18 cellular contexts compared by ENCODE assay signal in the genomic region with DNA sequence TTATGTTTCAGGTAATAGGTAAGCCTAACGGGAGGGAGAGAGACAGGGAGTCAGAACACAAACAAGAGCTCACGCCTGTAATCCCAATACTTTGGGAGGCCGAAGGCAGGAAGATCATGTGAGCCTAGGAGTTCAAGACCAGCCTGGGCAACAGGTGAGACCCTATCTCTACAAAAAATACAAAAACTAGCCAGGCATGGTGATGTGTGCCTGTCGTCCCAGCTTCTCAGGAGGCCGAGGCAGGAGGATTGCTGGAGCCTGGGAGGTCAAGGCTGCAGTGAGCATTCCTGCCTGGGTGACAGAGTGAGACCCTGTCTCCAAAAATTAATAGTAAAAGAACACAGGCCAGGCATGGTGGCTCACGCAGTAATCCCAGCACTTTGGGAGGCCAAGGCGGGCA. TPM values are rescaled to one million over a fixed set of nuclear protein-coding genes. Genes with fewer than 3 reads are reported as not detected.
DNase-seq lines count a peak whose midpoint lies in the region; ATAC-seq and TF ChIP-seq lines count a peak whose summit lies in the region.
"Had no signal": no experiment of that assay in that cellular context is flagged by ENCODE, and none has a peak within 500 bp of the region (broad histone marks: within the 10 kb centered on the region; RNA-seq: fewer than 3 reads in every experiment).

No MANE protein-coding gene starts in this region.

- 83 to 87% methylated on average over 6 to 7 of the region's 7 CpGs for WGBS in endodermal cell (ENCODE audit: insufficient coverage in 1 of 2, insufficient read length in 1 of 2), 2 experiments
- WGBS in psoas muscle, 3 donors, result 77 to 88% (median 83%) methylated on average over 7 of the region's 7 CpGs

- H2AFZ ChIP-seq in KMS-11 (ENCODE audit: low read depth), result no peak overlapping the region

- H3K9me3 ChIP-seq in endodermal cell (ENCODE audit: control insufficient read depth, low read length), result no peaks in the 10 kb centered on the region
- H3K9me3 ChIP-seq in psoas muscle, result no peaks in the 10 kb centered on the region

- H3K36me3 ChIP-seq in KMS-11 (ENCODE audit: insufficient read depth) (no peaks in the 10 kb centered on the region; the same call in 1 of the 2 replicates), endodermal cell (ENCODE audit: control insufficient read depth, insufficient read depth, low read length) (peaks cover 71% of the 10 kb centered on the region), psoas muscle (ENCODE audit: insufficient read depth in 1 of 2, low read depth in 1 of 2) (peaks cover 0 to 11% of the 10 kb centered on the region in 2 donors)

- H3K9ac ChIP-seq in KMS-11, result no peak overlapping the region
- H3K9ac ChIP-seq in endodermal cell (ENCODE audit: extremely low read depth, low read length, poor library complexity, severe bottlenecking), result no peak overlapping the region

- H3K27me3 Mint-ChIP-seq in activated naive CD4-positive, alpha-beta T cell treated with anti-CD3 and anti-CD28 coated beads, Interleukin-2, amount 50 U/mL, for 24 hours, result no peaks in the 10 kb centered on the region
- H3K27me3 Mint-ChIP-seq in endodermal cell (ENCODE audit: insufficient read depth), result no peaks in the 10 kb centered on the region
- H3K27me3 Mint-ChIP-seq: activated B cell treated with CpG ODN at 0.5 μM for 24 hours, naive B cell had no signal

- DNase-seq in activated naive CD4-positive, alpha-beta T cell treated with anti-CD3 and anti-CD28 coated beads, Interleukin-2, amount 50 U/mL, for 72 hours (ENCODE audit: low spot score in 2 of 2), result no peak
- DNase-seq in endodermal cell (no peak), psoas muscle (no peak), SIG-M5 treated with dmso at 0.1 percent for 504 hours (lab: John Stamatoyannopoulos, UW; ENCODE audit: unreplicated experiment) (no peak)
- DNase-seq in stimulated activated naive CD8-positive, alpha-beta T cell treated with anti-CD3 and anti-CD28 coated beads, Interleukin-15, Interleukin-2, amounts not matched to agents 100 U/mL and 50 U/mL, for 24 hours, result no peak
- no peak for DNase-seq in stimulated activated naive CD4-positive, alpha-beta T cell (lab: John Stamatoyannopoulos, UW)
- DNase-seq: activated B cell treated with CpG ODN at 0.5 μM for 24 hours, cortex of kidney, left cardiac atrium, mesenchymal stem cell, naive B cell, NCI-H146, NCI-H2171, NCI-H526 had no signal

- no peaks in the 10 kb centered on the region for H3K9me3 Mint-ChIP-seq in activated naive CD4-positive, alpha-beta T cell treated with anti-CD3 and anti-CD28 coated beads, Interleukin-2, amount 50 U/mL, for 24 hours
- H3K9me3 Mint-ChIP-seq in activated naive CD4-positive, alpha-beta T cell treated with anti-CD3 and anti-CD28 coated beads, Interleukin-2, amount 50 U/mL, for 72 hours, result no peaks in the 10 kb centered on the region
- no peaks in the 10 kb centered on the region for H3K9me3 Mint-ChIP-seq in endodermal cell
- H3K9me3 Mint-ChIP-seq: activated B cell treated with CpG ODN at 0.5 μM for 24 hours; activated T-helper 2 cell treated with anti-CD3 and anti-CD28 coated beads, Interferon-gamma antibody, Interleukin-2, Interleukin-4, amounts not matched to agents 10 μg/mL and 5 μg/mL and 100 μg/mL, durations not matched to agents 14 hours and 24 hours and 36 hours; naive B cell had no signal

- H3K27me3 ChIP-seq in KMS-11 (ENCODE audit: insufficient read depth, low read depth) (no peaks in the 10 kb centered on the region), endodermal cell (ENCODE audit: control insufficient read depth, insufficient read depth, low read length, poor library complexity, severe bottlenecking) (no peaks in the 10 kb centered on the region), psoas muscle (ENCODE audit: insufficient read depth in 3 of 3, low read length in 2 of 3) (no peaks in the 10 kb centered on the region)

- H3K36me3 Mint-ChIP-seq in activated naive CD4-positive, alpha-beta T cell treated with anti-CD3 and anti-CD28 coated beads, Interleukin-2, amount 50 U/mL, for 24 hours, result peaks cover 2% of the 10 kb centered on the region
- H3K36me3 Mint-ChIP-seq in activated naive CD4-positive, alpha-beta T cell treated with anti-CD3 and anti-CD28 coated beads, Interleukin-2, amount 50 U/mL, for 72 hours, result no peaks in the 10 kb centered on the region
- H3K36me3 Mint-ChIP-seq in endodermal cell (ENCODE audit: low read depth), result peaks cover 31% of the 10 kb centered on the region

- H3K27ac ChIP-seq in KMS-11 (peak overlapping the region; percentile 51; the same call in 1 of the 2 replicates), endodermal cell (ENCODE audit: low read depth, low read length) (no peak overlapping the region), psoas muscle (peak overlapping the region; percentile 19)
- H3K27ac ChIP-seq: C4-2B had no signal

- ATAC-seq in activated naive CD4-positive, alpha-beta T cell treated with anti-CD3 and anti-CD28 coated beads, Interleukin-2, amount 50 U/mL, for 72 hours, result no peak
- no peak for ATAC-seq in psoas muscle
- ATAC-seq in stimulated activated naive CD8-positive, alpha-beta T cell treated with anti-CD3 and anti-CD28 coated beads, Interleukin-15, Interleukin-2, amounts not matched to agents 100 U/mL and 50 U/mL, for 24 hours, result no peak
- ATAC-seq: left cardiac atrium had no signal

- intact Hi-C loops in psoas muscle (cut with DNase I), result no loop called here

- TF ChIP-seq CTCF in KMS-11 (conservative IDR thresholded peaks at IDR 0.05; ENCODE audit: low read depth, low read length) (no peak), endodermal cell (conservative IDR thresholded peaks at IDR 0.05) (no peak), psoas muscle (IDR thresholded peaks at IDR 0.05) (no peak)

- H3K4me1 ChIP-seq in KMS-11 (ENCODE audit: low read depth, poor library complexity, severe bottlenecking), result peaks cover 92% of the 10 kb centered on the region
- H3K4me1 ChIP-seq in endodermal cell (ENCODE audit: control insufficient read depth, insufficient read depth, low read length), result no peaks in the 10 kb centered on the region
- peaks cover 83% of the 10 kb centered on the region for H3K4me1 ChIP-seq in psoas muscle

- peaks cover 71% of the 10 kb centered on the region for H3K4me1 Mint-ChIP-seq in activated naive CD4-positive, alpha-beta T cell treated with anti-CD3 and anti-CD28 coated beads, Interleukin-2, amount 50 U/mL, for 24 hours
- peaks cover 33% of the 10 kb centered on the region for H3K4me1 Mint-ChIP-seq in endodermal cell

- H4K20me1 ChIP-seq in KMS-11 (ENCODE audit: insufficient read depth), result peaks cover 79% of the 10 kb centered on the region

- peaks cover 100% of the 10 kb centered on the region for H3K79me2 ChIP-seq in KMS-11 (ENCODE audit: insufficient read depth, low read depth)

- peak overlapping the region; percentile 15 for H3K4me3 Mint-ChIP-seq in activated naive CD4-positive, alpha-beta T cell treated with anti-CD3 and anti-CD28 coated beads, Interleukin-2, amount 50 U/mL, for 24 hours
- H3K4me3 Mint-ChIP-seq in endodermal cell, result no peak overlapping the region
- H3K4me3 Mint-ChIP-seq: activated B cell treated with CpG ODN at 0.5 μM for 24 hours had no signal

- H3K4me3 ChIP-seq in KMS-11 (IDR thresholded peaks at IDR 0.05; ENCODE audit: insufficient read depth, low read depth, low read length) (no peak overlapping the region), endodermal cell (ENCODE audit: low read length) (no peak overlapping the region), psoas muscle (no peak overlapping the region)

- H3K4me2 ChIP-seq in KMS-11, result peak overlapping the region; percentile 49

- H3K27ac Mint-ChIP-seq in activated naive CD4-positive, alpha-beta T cell treated with anti-CD3 and anti-CD28 coated beads, Interleukin-2, amount 50 U/mL, for 24 hours, result peak overlapping the region; percentile 80
- peak overlapping the region in 1 of 2 donors; percentile 84 for H3K27ac Mint-ChIP-seq in activated naive CD4-positive, alpha-beta T cell treated with anti-CD3 and anti-CD28 coated beads, Interleukin-2, amount 50 U/mL, for 72 hours
- peak overlapping the region; percentile 13 for H3K27ac Mint-ChIP-seq in endodermal cell
- H3K27ac Mint-ChIP-seq: activated B cell treated with CpG ODN at 0.5 μM for 24 hours; activated T-helper 2 cell treated with anti-CD3 and anti-CD28 coated beads, Interferon-gamma antibody, Interleukin-2, Interleukin-4, amounts not matched to agents 10 μg/mL and 5 μg/mL and 100 μg/mL, durations not matched to agents 14 hours and 24 hours and 36 hours had no signal

RNA-seq across cellular contexts. Expression of gene YWHAE, which starts 27.4 kb away (rescaled TPM):
- 100 to 1,000 TPM; 301 to 497 TPM for total RNA-seq in activated naive CD4-positive, alpha-beta T cell treated with anti-CD3 and anti-CD28 coated beads, Interleukin-2, amount 50 U/mL, for 72 hours
- 1,000 to 10,000 TPM; 1,225 to 1,349 TPM for total RNA-seq in endodermal cell
- 1,001 TPM for polyA plus RNA-seq in endodermal cell (2013, experiment 1 of 2)
- polyA plus RNA-seq in endodermal cell (2013, experiment 2 of 2), result 1,057 TPM
- 100 to 1,000 TPM; 641 to 874 (median 838) TPM for total RNA-seq in psoas muscle
- polyA plus RNA-seq in psoas muscle, result 100 to 1,000 TPM; 655 to 927 (median 670) TPM
